8 cellular contexts compared by ENCODE assay signal in genomic region chr19:7942981-7943443, GRCh38. TPM values are rescaled to one million over a fixed set of nuclear protein-coding genes. Genes with fewer than 3 reads are reported as not detected.
DNase-seq lines count a peak whose midpoint lies in the region; ATAC-seq and TF ChIP-seq lines count a peak whose summit lies in the region.

No MANE protein-coding gene starts in this region.

- H3K27ac ChIP-seq in angular gyrus (ENCODE audit: low read depth, low read length) (peak overlapping the region; percentile 90), tibial nerve (peak overlapping the region; percentile 95 to 99 (median 98))

- peak overlapping the region; percentile 93 for H3K27ac Mint-ChIP-seq in Calu3 (ENCODE audit: unreplicated experiment)

- H3K36me3 ChIP-seq in tibial nerve: peaks cover 0 to 33% (median 7%) of the 10 kb centered on the region in 3 donors

- 5 to 7% methylated on average over 33 of the region's 33 CpGs for WGBS in tibial nerve, 2 donors

- H3K9me3 ChIP-seq in tibial nerve: no peaks in the 10 kb centered on the region

- TF ChIP-seq CTCF in Calu3 (IDR thresholded peaks at IDR 0.05; ENCODE audit: unreplicated experiment) (no peak), tibial nerve (IDR thresholded peaks at IDR 0.05) (no peak)

- no TSS peak for BruUV-seq in Calu3 (replicated peaks; lab: Mats Ljungman, UMichigan)

- no peaks in the 10 kb centered on the region for H3K27me3 Mint-ChIP-seq in Calu3 (ENCODE audit: unreplicated experiment)

- peaks cover 38% of the 10 kb centered on the region for H3K36me3 Mint-ChIP-seq in Calu3 (ENCODE audit: insufficient read depth, unreplicated experiment)

- H3K4me3 ChIP-seq in tibial nerve: peak overlapping the region; percentile 69 to 86 (median 84)

- DNase-seq in Calu3 (no peak), left colon (peak in 1 of 2 donors; percentile 11), tibial nerve (ENCODE audit: low spot score in 2 of 2) (no peak), hippocampal formation (lab: John Stamatoyannopoulos, UW) (no peak)

- no peak for TF ChIP-seq POLR2A in tibial nerve (IDR thresholded peaks at IDR 0.05)

- intact Hi-C loops in Calu3 (cut with micrococcal nuclease; ENCODE audit: unreplicated experiment) (no loop called here), left colon (cut with DNase I, micrococcal nuclease) (no loop called here)

- peaks cover 0 to 51% (median 6%) of the 10 kb centered on the region in 4 donors for H3K4me1 ChIP-seq in tibial nerve

- no peaks in the 10 kb centered on the region for H3K9me3 Mint-ChIP-seq in Calu3 (ENCODE audit: low read depth, unreplicated experiment)

- no peaks in the 10 kb centered on the region for H3K27me3 ChIP-seq in tibial nerve

- no peak for TF ChIP-seq EP300 in tibial nerve (IDR thresholded peaks at IDR 0.05)

- peaks cover 20% of the 10 kb centered on the region for H3K4me1 Mint-ChIP-seq in Calu3 (ENCODE audit: low read depth, unreplicated experiment)

- ATAC-seq in HG03025 (IDR thresholded peaks at IDR 0.05; ENCODE audit: low FRiP score, unreplicated experiment) (peak; percentile 12), left colon (peak; percentile 31), HG03442 (IDR thresholded peaks at IDR 0.05; ENCODE audit: unreplicated experiment) (no peak), HG03342 (IDR thresholded peaks at IDR 0.05; ENCODE audit: unreplicated experiment) (no peak)

- peak overlapping the region; percentile 91 for H3K4me3 Mint-ChIP-seq in Calu3 (ENCODE audit: low read depth, unreplicated experiment)

- CTCF ChIA-PET in Calu3 (lab: Charles Lee): interaction anchor here (0.5 to 2.4 kb wide), 10 partner anchors 14 to 1884 kb away, joined by 3 to 13 read pairs (median 4); partner anchors contain the start of genes SNAPC2 and TRAPPC5

RNA-seq across cellular contexts. Expression of gene TIMM44, which starts 0.5 kb away (rescaled TPM):
- total RNA-seq in Calu3 (2022): 55.0 and 57.8 TPM in 2 replicates
- 10 to 100 TPM; 54.1 to 69.1 TPM for total RNA-seq in left colon
- total RNA-seq in tibial nerve: 10 to 100 TPM; 60.1 to 91.3 (median 77.1) TPM

RNA-seq across cellular contexts. Expression of gene CTXN1, which starts 17.1 kb away (rescaled TPM):
- total RNA-seq in Calu3 (2022): 12.0 and 12.2 TPM in 2 replicates
- total RNA-seq in left colon: 1 to 10 TPM in 1 of 2 donors, under 1 TPM in 1; 0.61 to 5.1 TPM
- total RNA-seq in tibial nerve: 1 to 10 TPM in 3 of 4 donors, under 1 TPM in 1; 0.66 to 7.2 (median 3.0) TPM

RNA-seq across cellular contexts. Expression of gene SNAPC2, which starts 22.9 kb away (rescaled TPM):
- total RNA-seq in Calu3 (2022) (12.1 and 16.4 TPM in 2 replicates), left colon (10 to 100 TPM; 10.6 to 17.7 TPM), tibial nerve (10 to 100 TPM; 11.6 to 26.4 (median 16.1) TPM)

RNA-seq across cellular contexts. Expression of gene TGFBR3L, which starts 28.4 kb away (rescaled TPM):
- total RNA-seq in Calu3 (2022) (0.94 and 1.6 TPM in 2 replicates), left colon (under 1 TPM in 1 of 2 donors, not detected in 1; 0.53 TPM), tibial nerve (not detected)

RNA-seq across cellular contexts. Expression of gene MAP2K7, which starts 39.3 kb away (rescaled TPM):
- total RNA-seq in Calu3 (2022) (27.0 and 28.0 TPM in 2 replicates), left colon (10 to 100 TPM; 27.0 to 29.2 TPM), tibial nerve (10 to 100 TPM; 11.1 to 31.2 (median 20.9) TPM)

Comparison
In these comparisons a context has a peak if more than half of its experiments do, and no peak if none do; other contexts are left out.
1. ATAC-seq: peak in HG03025 (single experiment) and left colon (single experiment); none in HG03442 (single experiment) and HG03342 (single experiment).